In the genomic region with DNA sequence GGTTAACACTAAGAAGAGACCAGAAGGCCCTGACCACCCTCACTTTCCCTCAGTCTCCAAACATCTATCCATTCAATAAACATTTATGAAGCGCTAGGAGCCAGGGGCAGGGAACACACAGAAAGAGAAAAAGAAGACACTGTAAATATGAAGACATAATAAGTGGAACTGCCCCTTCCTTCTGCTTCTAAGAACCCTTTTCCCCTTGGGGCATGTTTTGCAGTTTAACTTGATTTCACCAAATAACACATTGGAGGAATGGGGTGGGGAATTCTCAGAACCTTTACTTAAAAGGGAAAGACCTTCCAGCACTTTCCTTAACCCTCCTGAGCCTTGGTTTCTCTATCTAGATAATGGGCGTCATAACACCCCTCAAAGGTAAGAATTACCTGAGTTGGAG, we compare ENCODE assay signal across 18 cellular contexts. TPM values are rescaled to one million over a fixed set of nuclear protein-coding genes. Genes with fewer than 3 reads are reported as not detected.
DNase-seq lines count a peak whose midpoint lies in the region; ATAC-seq and TF ChIP-seq lines count a peak whose summit lies in the region.
"Had no signal": no experiment of that assay in that cellular context is flagged by ENCODE, and none has a peak within 500 bp of the region (broad histone marks: within the 10 kb centered on the region; RNA-seq: fewer than 3 reads in every experiment).

No MANE protein-coding gene starts in this region.

- H3K9me3 ChIP-seq in HAP-1 = no peaks in the 10 kb centered on the region

- no peak overlapping the region for H3K4me3 ChIP-seq in HAP-1
- H3K4me3 ChIP-seq: cardiac muscle cell, neural progenitor cell had no signal

- peaks cover 4% of the 10 kb centered on the region for H3K36me3 Mint-ChIP-seq in T-helper 2 cell treated with Interferon-gamma antibody and Interleukin-4, amounts not matched to agents 5 μg/mL and 100 μg/mL, for 36 hours (ENCODE audit: low read depth)
- peaks cover 11% of the 10 kb centered on the region for H3K36me3 Mint-ChIP-seq in progenitor cell of endocrine pancreas (ENCODE audit: insufficient read depth)
- H3K36me3 Mint-ChIP-seq: activated naive CD8-positive, alpha-beta T cell treated with anti-CD3 and anti-CD28 coated beads for 36 hours; neural progenitor cell had no signal

- H3K4me1 ChIP-seq in foreskin keratinocyte (peaks cover 11% of the 10 kb centered on the region), HAP-1 (peaks cover 20% of the 10 kb centered on the region)

- TF ChIP-seq CTCF in foreskin keratinocyte (conservative IDR thresholded peaks at IDR 0.05) (no peak), progenitor cell of endocrine pancreas (IDR thresholded peaks at IDR 0.05; ENCODE audit: unreplicated experiment) (no peak)

- H3K27ac ChIP-seq in foreskin keratinocyte = no peak overlapping the region
- H3K27ac ChIP-seq: cardiac muscle cell, neural progenitor cell had no signal

- H3K4me1 Mint-ChIP-seq in T-helper 2 cell treated with Interferon-gamma antibody and Interleukin-4, amounts not matched to agents 5 μg/mL and 100 μg/mL, for 36 hours (ENCODE audit: low read depth) = peaks cover 40% of the 10 kb centered on the region
- H3K4me1 Mint-ChIP-seq in progenitor cell of endocrine pancreas (ENCODE audit: low read depth) = peaks cover 27% of the 10 kb centered on the region
- H3K4me1 Mint-ChIP-seq: activated naive CD8-positive, alpha-beta T cell treated with anti-CD3 and anti-CD28 coated beads for 36 hours; neural progenitor cell had no signal

- peak overlapping the region; percentile 1 for H3K27ac Mint-ChIP-seq in T-helper 2 cell treated with Interferon-gamma antibody and Interleukin-4, amounts not matched to agents 5 μg/mL and 100 μg/mL, for 36 hours
- H3K27ac Mint-ChIP-seq in progenitor cell of endocrine pancreas = peak overlapping the region; percentile 3
- H3K27ac Mint-ChIP-seq: activated naive CD8-positive, alpha-beta T cell treated with anti-CD3 and anti-CD28 coated beads for 36 hours; neural progenitor cell had no signal

- H3K27me3 Mint-ChIP-seq in T-helper 2 cell treated with Interferon-gamma antibody and Interleukin-4, amounts not matched to agents 5 μg/mL and 100 μg/mL, for 36 hours (ENCODE audit: low read depth) = no peaks in the 10 kb centered on the region
- no peaks in the 10 kb centered on the region for H3K27me3 Mint-ChIP-seq in progenitor cell of endocrine pancreas
- H3K27me3 Mint-ChIP-seq: activated naive CD8-positive, alpha-beta T cell treated with anti-CD3 and anti-CD28 coated beads for 36 hours had no signal

- H3K9me3 Mint-ChIP-seq in T-helper 2 cell treated with Interferon-gamma antibody and Interleukin-4, amounts not matched to agents 5 μg/mL and 100 μg/mL, for 36 hours = no peaks in the 10 kb centered on the region
- H3K9me3 Mint-ChIP-seq in progenitor cell of endocrine pancreas (ENCODE audit: low read depth) = peaks cover 3% of the 10 kb centered on the region
- H3K9me3 Mint-ChIP-seq: activated naive CD8-positive, alpha-beta T cell treated with anti-CD3 and anti-CD28 coated beads for 36 hours had no signal

- no peak for DNase-seq in T-helper 2 cell treated with Interferon-gamma antibody and Interleukin-4, amounts not matched to agents 5 μg/mL and 100 μg/mL, for 36 hours (ENCODE audit: low spot score)
- DNase-seq in T-helper 2 cell (no peak), foreskin keratinocyte (no peak), progenitor cell of endocrine pancreas (ENCODE audit: low spot score, unreplicated experiment) (no peak), HAP-1 (ENCODE audit: low spot score in 2 of 2) (no peak), G401 (ENCODE audit: low spot score) (no peak)
- DNase-seq: activated CD4-positive, alpha-beta T cell treated with anti-CD3 and anti-CD28 coated beads, Interleukin-2, amount 50 U/mL, for 48 hours; activated naive CD8-positive, alpha-beta T cell treated with anti-CD3 and anti-CD28 coated beads for 36 hours; DMS153; midbrain; NCI-H1436; right cardiac atrium; stimulated activated CD4-positive, alpha-beta T cell treated with anti-CD3 and anti-CD28 coated beads, Interleukin-2, amount 100 ng/mL, for 24 hours had no signal

- no peaks in the 10 kb centered on the region for H3K27me3 ChIP-seq in foreskin keratinocyte
- H3K27me3 ChIP-seq in HAP-1 (ENCODE audit: low read depth) = no peaks in the 10 kb centered on the region
- H3K27me3 ChIP-seq: cardiac muscle cell, neural progenitor cell had no signal

- ATAC-seq in foreskin keratinocyte (peak; percentile 8), HG03095 (IDR thresholded peaks at IDR 0.05; ENCODE audit: unreplicated experiment) (no peak), HG02571 (IDR thresholded peaks at IDR 0.05; ENCODE audit: unreplicated experiment) (no peak)
- ATAC-seq: esophagus mucosa had no signal

- in situ Hi-C loops in HAP-1 (cut with MboI; ENCODE audit: low sequenced_read_pairs) (no loop called here), G401 (cut with HindIII; ENCODE audit: low sequenced_read_pairs) (loop anchor here (25.0 kb wide), 1 partner anchor 125 kb away; no protein-coding TSS in a partner anchor)

- no peak overlapping the region for H3K4me3 Mint-ChIP-seq in T-helper 2 cell treated with Interferon-gamma antibody and Interleukin-4, amounts not matched to agents 5 μg/mL and 100 μg/mL, for 36 hours
- H3K4me3 Mint-ChIP-seq in progenitor cell of endocrine pancreas (ENCODE audit: low read depth) = no peak overlapping the region
- H3K4me3 Mint-ChIP-seq: activated naive CD8-positive, alpha-beta T cell treated with anti-CD3 and anti-CD28 coated beads for 36 hours; neural progenitor cell had no signal

- H3K36me3 ChIP-seq in HAP-1 (replicated peaks) = no peaks in the 10 kb centered on the region
- H3K36me3 ChIP-seq: cardiac muscle cell, neural progenitor cell had no signal

RNA-seq across cellular contexts. Expression of a gene that starts 42.3 kb away (rescaled TPM):
- 13.9 and 14.0 TPM in 2 replicates for total RNA-seq in foreskin keratinocyte
- polyA plus RNA-seq in foreskin keratinocyte = 2.6 and 3.3 TPM in 2 replicates
- 64.3 and 64.8 TPM in 2 replicates for total RNA-seq in progenitor cell of endocrine pancreas
- 25.4 and 49.7 TPM in 2 replicates for total RNA-seq in G401 (2014; rRNA removed; shearing (Covaris generic))
